In the genomic region with DNA sequence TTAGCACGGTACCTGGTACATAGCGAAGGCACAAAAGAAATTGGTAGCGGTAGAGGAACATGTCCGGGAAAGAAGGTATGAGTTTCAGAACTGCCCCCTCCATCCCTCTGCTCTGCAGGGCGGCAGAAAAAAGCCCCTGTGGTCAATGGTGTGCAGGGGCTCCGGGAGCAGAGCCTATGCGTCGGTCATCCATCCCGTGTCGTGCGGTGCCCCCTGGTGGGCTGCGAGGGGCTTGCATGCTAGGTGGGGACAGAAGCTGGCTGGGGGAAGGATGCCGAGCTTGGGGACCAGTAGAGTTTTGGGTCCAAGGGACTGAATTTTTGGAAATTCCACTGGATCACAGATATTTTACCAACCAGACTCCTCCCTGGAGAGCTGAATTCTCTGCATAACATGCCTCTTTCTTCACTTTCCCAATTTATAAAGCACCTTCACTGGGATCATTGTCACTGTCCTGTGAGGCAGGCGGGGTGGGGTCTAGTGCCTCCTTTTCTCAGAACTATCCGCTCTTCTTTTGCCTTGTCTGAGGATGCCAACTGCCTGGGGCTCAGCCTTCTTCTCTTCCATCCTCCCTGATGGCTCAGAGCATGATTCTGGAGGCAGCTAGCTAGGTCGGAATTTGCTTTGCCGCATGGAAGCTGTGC, we compare ENCODE assay signal across 8 cellular contexts.
DNase-seq lines count a peak whose midpoint lies in the region; ATAC-seq and TF ChIP-seq lines count a peak whose summit lies in the region.

No MANE protein-coding gene starts in this region.

- DNase-seq in AG10803 (ENCODE audit: low read depth) (peak; percentile 26), NCI-H524 (lab: John Stamatoyannopoulos, UW) (peak; percentile 59 to 86), epithelial cell of esophagus (ENCODE audit: low read depth) (peak; percentile 56)
- peak; percentile 12 for DNase-seq in activated CD8-positive, alpha-beta memory T cell treated with anti-CD3 and anti-CD28 coated beads, Interleukin-2, amount 50 U/mL, for 24 hours (ENCODE audit: extremely low read depth)
- DNase-seq in naive thymus-derived CD4-positive, alpha-beta T cell, result peak in 8 of 9 donors; percentile 18 to 74 (median 38)
- DNase-seq in stimulated activated naive B cell treated with anti-CD40 and anti-IgM and Interleukin-4, amounts not matched to agents 10 μg/mL and 1 μg/mL and 100 μg/mL, for 72 hours, result peak; percentile 38

- CTCF ChIA-PET in naive thymus-derived CD4-positive, alpha-beta T cell (lab: Charles Lee), result interaction anchor here (0.5 to 1.1 kb wide), 6 partner anchors 14 to 297 kb away, joined by 3 to 4 read pairs (median 3); no protein-coding TSS in a partner anchor

- H3K36me3 Mint-ChIP-seq in naive thymus-derived CD4-positive, alpha-beta T cell, result no peaks in the 10 kb centered on the region
- H3K36me3 Mint-ChIP-seq in stimulated activated naive B cell treated with anti-CD40 and anti-IgM and Interleukin-4, amounts not matched to agents 10 μg/mL and 1 μg/mL and 100 μg/mL, for 72 hours, result no peaks in the 10 kb centered on the region

- H3K27ac ChIP-seq in naive thymus-derived CD4-positive, alpha-beta T cell (ENCODE audit: low read depth, low read length), result no peak overlapping the region

- no peak overlapping the region for H3K27ac Mint-ChIP-seq in naive thymus-derived CD4-positive, alpha-beta T cell
- H3K27ac Mint-ChIP-seq in stimulated activated naive B cell treated with anti-CD40 and anti-IgM and Interleukin-4, amounts not matched to agents 10 μg/mL and 1 μg/mL and 100 μg/mL, for 72 hours, result no peak overlapping the region

- H3K4me3 Mint-ChIP-seq in naive thymus-derived CD4-positive, alpha-beta T cell, result no peak overlapping the region
- H3K4me3 Mint-ChIP-seq in stimulated activated naive B cell treated with anti-CD40 and anti-IgM and Interleukin-4, amounts not matched to agents 10 μg/mL and 1 μg/mL and 100 μg/mL, for 72 hours, result no peak overlapping the region

- H3K9me3 Mint-ChIP-seq in naive thymus-derived CD4-positive, alpha-beta T cell, result no peaks in the 10 kb centered on the region
- no peaks in the 10 kb centered on the region for H3K9me3 Mint-ChIP-seq in stimulated activated naive B cell treated with anti-CD40 and anti-IgM and Interleukin-4, amounts not matched to agents 10 μg/mL and 1 μg/mL and 100 μg/mL, for 72 hours

- H3K4me3 ChIP-seq in AG10803 (ENCODE audit: low read length) (no peak overlapping the region), epithelial cell of esophagus (ENCODE audit: low read length) (no peak overlapping the region)
- no peak overlapping the region for H3K4me3 ChIP-seq in naive thymus-derived CD4-positive, alpha-beta T cell (ENCODE audit: low read length)

- H3K9me3 ChIP-seq in naive thymus-derived CD4-positive, alpha-beta T cell (ENCODE audit: control insufficient read depth in 2 of 3, low read length in 3 of 3), result no peaks in the 10 kb centered on the region

- intact Hi-C loops in naive thymus-derived CD4-positive, alpha-beta T cell (cut with micrococcal nuclease), result loop anchor here (1.0 to 5.0 kb wide), 4 partner anchors 149 to 441 kb away; a partner anchor contains a TSS

- H3K27me3 Mint-ChIP-seq in naive thymus-derived CD4-positive, alpha-beta T cell, result peaks cover 3 to 7% (median 6%) of the 10 kb centered on the region in 5 donors
- H3K27me3 Mint-ChIP-seq in stimulated activated naive B cell treated with anti-CD40 and anti-IgM and Interleukin-4, amounts not matched to agents 10 μg/mL and 1 μg/mL and 100 μg/mL, for 72 hours, result peaks cover 15 to 31% of the 10 kb centered on the region in 2 donors

- H3K4me1 ChIP-seq in naive thymus-derived CD4-positive, alpha-beta T cell (ENCODE audit: control insufficient read depth in 2 of 2, insufficient read depth in 2 of 2, low read length in 2 of 2), result no peaks in the 10 kb centered on the region

- no peaks in the 10 kb centered on the region for H3K27me3 ChIP-seq in naive thymus-derived CD4-positive, alpha-beta T cell (ENCODE audit: control insufficient read depth in 2 of 2, insufficient read depth in 2 of 2, low read length in 2 of 2)

- H3K36me3 ChIP-seq in naive thymus-derived CD4-positive, alpha-beta T cell (ENCODE audit: control insufficient read depth in 2 of 3, insufficient read depth in 3 of 3, low read length in 3 of 3), result no peaks in the 10 kb centered on the region

- TF ChIP-seq CTCF in AG10803 (conservative IDR thresholded peaks at IDR 0.05; ENCODE audit: low read length), result peak; percentile 75
- TF ChIP-seq CTCF in epithelial cell of esophagus (IDR thresholded peaks at IDR 0.05; ENCODE audit: insufficient read depth, low read depth, low read length, missing control alignments), result peak; percentile 89

- peaks cover 0 to 4% (median 0%) of the 10 kb centered on the region in 7 donors for H3K4me1 Mint-ChIP-seq in naive thymus-derived CD4-positive, alpha-beta T cell
- no peaks in the 10 kb centered on the region for H3K4me1 Mint-ChIP-seq in stimulated activated naive B cell treated with anti-CD40 and anti-IgM and Interleukin-4, amounts not matched to agents 10 μg/mL and 1 μg/mL and 100 μg/mL, for 72 hours

- POLR2A ChIA-PET in naive thymus-derived CD4-positive, alpha-beta T cell (lab: Charles Lee), result no interaction called here

- ATAC-seq in GM19023 (IDR thresholded peaks at IDR 0.05; ENCODE audit: unreplicated experiment) (peak; percentile 73), GM21529 (IDR thresholded peaks at IDR 0.05; ENCODE audit: unreplicated experiment) (no peak)
- ATAC-seq in naive thymus-derived CD4-positive, alpha-beta T cell, result peak; percentile 61
- peak; percentile 74 to 81 for ATAC-seq in stimulated activated naive B cell treated with anti-CD40 and anti-IgM and Interleukin-4, amounts not matched to agents 10 μg/mL and 1 μg/mL and 100 μg/mL, for 72 hours (replicated peaks)

Comparison
In these comparisons a context has a peak if more than half of its experiments do, and no peak if none do; other contexts are left out.
1. DNase-seq: peak in every context shown above with its lines; median percentile 72 in NCI-H524; 56 in epithelial cell of esophagus; 38 in naive thymus-derived CD4-positive, alpha-beta T cell; 38 in stimulated activated naive B cell treated with anti-CD40 and anti-IgM and Interleukin-4, amounts not matched to agents 10 μg/mL and 1 μg/mL and 100 μg/mL, for 72 hours; 26 in AG10803; 12 in activated CD8-positive, alpha-beta memory T cell treated with anti-CD3 and anti-CD28 coated beads, Interleukin-2, amount 50 U/mL, for 24 hours.